In the genomic region with DNA sequence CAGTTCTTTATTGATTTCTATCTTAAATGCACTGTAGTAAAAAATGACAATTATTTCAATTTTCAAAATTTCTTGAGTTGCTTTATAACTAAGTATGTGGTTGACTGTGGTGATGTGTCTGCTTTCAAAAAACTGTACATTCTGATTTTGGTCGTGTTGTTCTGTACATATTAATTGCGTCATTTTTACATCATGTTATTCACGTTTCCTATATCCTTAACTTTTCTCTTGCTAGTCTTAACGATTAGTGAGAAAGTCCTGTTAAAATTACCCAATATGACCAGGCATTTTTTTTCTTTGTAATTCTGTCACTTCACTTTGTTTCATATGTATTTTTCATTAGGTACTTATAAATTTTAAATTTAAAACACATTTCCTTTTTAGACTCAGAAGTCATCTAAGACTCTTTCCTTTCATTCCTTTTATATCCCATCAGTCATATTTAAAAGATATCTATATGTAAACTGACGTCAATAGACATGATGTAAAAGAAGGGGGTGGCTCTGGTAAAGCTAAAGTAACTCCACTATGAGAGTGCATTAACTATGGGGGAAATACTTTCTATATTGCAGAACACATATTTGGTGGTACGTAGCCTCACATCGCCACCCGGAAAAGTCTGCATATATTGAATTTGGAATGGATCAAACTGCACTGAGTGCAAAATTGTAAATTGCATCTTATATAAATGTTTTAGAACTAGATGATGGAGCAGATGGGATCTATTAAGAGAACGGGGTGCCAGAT, we compare ENCODE assay signal across 8 cellular contexts. TPM values are rescaled to one million over a fixed set of nuclear protein-coding genes. Genes with fewer than 3 reads are reported as not detected.
DNase-seq lines count a peak whose midpoint lies in the region; ATAC-seq and TF ChIP-seq lines count a peak whose summit lies in the region.

No MANE protein-coding gene starts in this region.

- no peak overlapping the region for H3K27ac ChIP-seq in HUES64 (ENCODE audit: low read depth, low read length)
- peak overlapping the region; percentile 97 for H3K27ac ChIP-seq in brain microvascular endothelial cell
- peak overlapping the region; percentile 97 for H3K27ac ChIP-seq in muscle layer of duodenum (ENCODE audit: low read length)

- H3K4me3 ChIP-seq in AG10803 (ENCODE audit: low read length) (peak overlapping the region; percentile 97), HUES64 (ENCODE audit: low read length) (peak overlapping the region; percentile 89), brain microvascular endothelial cell (ENCODE audit: low read depth, low read length) (peak overlapping the region; percentile 96), muscle layer of duodenum (ENCODE audit: low read depth in 1 of 2, low read length in 2 of 2) (peak overlapping the region; percentile 87 to 95)

- in situ Hi-C loops in brain microvascular endothelial cell (cut with HindIII; ENCODE audit: low pct_ligation_motif_present, low sequenced_read_pairs), result no loop called here

- H3K9me3 ChIP-seq in HUES64 (ENCODE audit: insufficient read depth, low read depth, low read length) (no peaks in the 10 kb centered on the region), muscle layer of duodenum (ENCODE audit: control insufficient read depth in 1 of 2, low read length in 2 of 2) (no peaks in the 10 kb centered on the region)

- TF ChIP-seq CTCF in AG10803 (conservative IDR thresholded peaks at IDR 0.05; ENCODE audit: low read length) (no peak), brain microvascular endothelial cell (IDR thresholded peaks at IDR 0.05; ENCODE audit: low read depth, low read length, missing control alignments) (no peak)

- H3K4me1 ChIP-seq in HUES64 (ENCODE audit: insufficient read depth, low read length) (peaks cover 3% of the 10 kb centered on the region; the same call in 1 of the 2 replicates), muscle layer of duodenum (ENCODE audit: control insufficient read depth in 1 of 2, insufficient read depth in 2 of 2, low read length in 2 of 2) (peaks cover 6 to 21% of the 10 kb centered on the region in 2 donors)

- peak overlapping the region; percentile 85 for H3K9ac ChIP-seq in HUES64 (ENCODE audit: low read depth, low read length)

- no peak for ATAC-seq in GM19023 (IDR thresholded peaks at IDR 0.05; ENCODE audit: unreplicated experiment)
- no peak for ATAC-seq in HG03460 (IDR thresholded peaks at IDR 0.05; ENCODE audit: unreplicated experiment)
- ATAC-seq in GM18520 (IDR thresholded peaks at IDR 0.05; ENCODE audit: unreplicated experiment), result no peak

- H3K27me3 ChIP-seq in HUES64 (ENCODE audit: insufficient read depth, low read length) (no peaks in the 10 kb centered on the region; the same call in 1 of the 2 replicates), brain microvascular endothelial cell (replicated peaks) (no peaks in the 10 kb centered on the region), muscle layer of duodenum (ENCODE audit: low read depth, low read length) (no peaks in the 10 kb centered on the region)

- H3K36me3 ChIP-seq in HUES64 (ENCODE audit: insufficient read depth, low read length) (peaks cover 18% of the 10 kb centered on the region), brain microvascular endothelial cell (replicated peaks) (peaks cover 12% of the 10 kb centered on the region), muscle layer of duodenum (ENCODE audit: control insufficient read depth in 1 of 2, insufficient read depth in 2 of 2, low read length in 2 of 2) (peaks cover 9 to 15% of the 10 kb centered on the region in 2 donors)

- WGBS in HUES64, result 95% methylated on average over 7 of the region's 9 CpGs

- no peak for DNase-seq in AG10803 (ENCODE audit: low read depth)
- DNase-seq in brain microvascular endothelial cell, result no peak
- DNase-seq in anterior cingulate cortex (lab: John Stamatoyannopoulos, UW), result no peak

RNA-seq across cellular contexts. Expression of a gene that starts 1.1 kb away (rescaled TPM):
- polyA plus RNA-seq in HUES64 (2013, experiment 1 of 2), result 58.8 TPM
- 51.2 TPM for polyA plus RNA-seq in HUES64 (2013, experiment 2 of 2)
